ENCODE assay signal across 14 cellular contexts in genomic region chr2:177143444-177143843, GRCh38.
DNase-seq lines count a peak whose midpoint lies in the region; ATAC-seq, FAIRE-seq and TF ChIP-seq lines count a peak whose summit lies in the region.
"Had no signal": no experiment of that assay in that cellular context is flagged by ENCODE, and none has a peak within 500 bp of the region (broad histone marks: within the 10 kb centered on the region; RNA-seq: fewer than 3 reads in every experiment).

No MANE protein-coding gene starts in this region.

- H2AFZ ChIP-seq in keratinocyte (ENCODE audit: control insufficient read depth, low read length), result no peak overlapping the region

- no peak overlapping the region for H3K4me2 ChIP-seq in keratinocyte (ENCODE audit: control insufficient read depth, extremely low read depth, insufficient read depth, low read depth, low read length)

- H3K4me1 ChIP-seq in keratinocyte (ENCODE audit: control insufficient read depth, extremely low read depth, insufficient read depth, low read length), result peaks cover 7% of the 10 kb centered on the region
- H3K4me1 ChIP-seq: Caco-2 had no signal

- no peak overlapping the region for H3K27ac Mint-ChIP-seq in HFFc6
- H3K27ac Mint-ChIP-seq: activated naive CD4-positive, alpha-beta T cell treated with anti-CD3 and anti-CD28 coated beads, Interleukin-2, amount 50 U/mL, for 72 hours had no signal

- no peak overlapping the region for H3K27ac ChIP-seq in keratinocyte (ENCODE audit: control insufficient read depth, insufficient read depth, low read length)
- H3K27ac ChIP-seq: psoas muscle had no signal

- no peaks in the 10 kb centered on the region for H3K79me2 ChIP-seq in keratinocyte (ENCODE audit: control insufficient read depth, insufficient read depth, low read length)

- no peaks in the 10 kb centered on the region for H3K36me3 Mint-ChIP-seq in HFFc6 (ENCODE audit: low read depth)
- H3K36me3 Mint-ChIP-seq: activated naive CD4-positive, alpha-beta T cell treated with anti-CD3 and anti-CD28 coated beads, Interleukin-2, amount 50 U/mL, for 72 hours had no signal

- dilution Hi-C loops in keratinocyte (cut with MboI; ENCODE audit: extremely low pct_ligation_motif_present, low sequenced_read_pairs), result loop anchor here (25.0 kb wide), 1 partner anchor 306 kb away; no protein-coding TSS in a partner anchor

- peaks cover 16% of the 10 kb centered on the region for H3K4me1 Mint-ChIP-seq in HFFc6 (ENCODE audit: low read depth)

- no peak overlapping the region for H3K4me3 ChIP-seq in keratinocyte (ENCODE audit: control insufficient read depth in 2 of 3, extremely low read depth in 1 of 3, insufficient read depth in 2 of 3, low read depth in 1 of 3, low read length in 3 of 3)
- no peak overlapping the region for H3K4me3 ChIP-seq in H7 (ENCODE audit: insufficient read depth, low read depth, low read length)
- H3K4me3 ChIP-seq: psoas muscle had no signal

- H3K27me3 ChIP-seq in keratinocyte (ENCODE audit: control insufficient read depth, extremely low read depth, insufficient read depth, low read length) (peaks cover 12% of the 10 kb centered on the region), H7 (ENCODE audit: control insufficient read depth, insufficient read depth, low read length) (peaks cover 2% of the 10 kb centered on the region)

- 0 out of 2 replicates have a peak, but pooled peaks cover 1% of the 10 kb centered on the region for H3K27me3 Mint-ChIP-seq in HFFc6 (ENCODE audit: insufficient read depth)

- no peak for ATAC-seq in GM18858 (IDR thresholded peaks at IDR 0.05; ENCODE audit: unreplicated experiment)
- ATAC-seq: activated naive CD4-positive, alpha-beta T cell treated with anti-CD3 and anti-CD28 coated beads, Interleukin-2, amount 50 U/mL, for 72 hours had no signal

- H3K9me3 Mint-ChIP-seq in HFFc6, result no peaks in the 10 kb centered on the region
- H3K9me3 Mint-ChIP-seq: activated naive CD4-positive, alpha-beta T cell treated with anti-CD3 and anti-CD28 coated beads, Interleukin-2, amount 50 U/mL, for 72 hours had no signal

- H4K20me1 ChIP-seq in keratinocyte (ENCODE audit: control insufficient read depth, extremely low read depth, insufficient read depth, low read length), result no peaks in the 10 kb centered on the region

- no peak overlapping the region for H3K9ac ChIP-seq in keratinocyte (ENCODE audit: control insufficient read depth, extremely low read depth, insufficient read depth, low read length)

- peak; percentile 64 for FAIRE-seq in keratinocyte (lab: Jason Lieb, UNC)
- FAIRE-seq: GM19239 had no signal

- no peak overlapping the region for H3K4me3 Mint-ChIP-seq in HFFc6

- no peak for TF ChIP-seq CTCF in HFFc6 (IDR thresholded peaks at IDR 0.05)
- TF ChIP-seq CTCF in keratinocyte (optimal IDR thresholded peaks at IDR 0.05 in 1 of 3, IDR thresholded peaks at IDR 0.05 in 1 of 3, conservative IDR thresholded peaks at IDR 0.05 in 1 of 3; ENCODE audit: extremely low read depth in 1 of 3, insufficient read depth in 2 of 3, low read length in 3 of 3), result no peak

- DNase-seq in AG08396 (ENCODE audit: low spot score) (peak; percentile 39), HFFc6 (peak; percentile 75), astrocyte of the hippocampus (ENCODE audit: low read depth, low spot score) (peak; percentile 59), keratinocyte (ENCODE audit: low read depth, low spot score) (no peak), NCI-H187 (lab: John Stamatoyannopoulos, UW) (no peak), H7 (no peak)
- DNase-seq in stimulated activated CD4-positive, alpha-beta T cell treated with anti-CD3 and anti-CD28 coated beads, Interleukin-15, amount 100 ng/mL, for 24 hours, result no peak
- DNase-seq: activated CD4-positive, CD25-positive, alpha-beta regulatory T cell; NCI-H446 treated with DMSO at 0.1 percent for 48 hours; psoas muscle had no signal

- no peaks in the 10 kb centered on the region for H3K36me3 ChIP-seq in keratinocyte (ENCODE audit: control insufficient read depth in 2 of 2, extremely low read depth in 1 of 2, insufficient read depth in 2 of 2, low read length in 2 of 2)
- no peaks in the 10 kb centered on the region for H3K36me3 ChIP-seq in H7 (replicated peaks; ENCODE audit: control insufficient read depth, insufficient read depth, low read length)

- H3K9me3 ChIP-seq in keratinocyte (ENCODE audit: control insufficient read depth, low read depth, low read length), result no peaks in the 10 kb centered on the region
- H3K9me3 ChIP-seq: Caco-2, psoas muscle had no signal

- no peaks in the 10 kb centered on the region for H3K9me1 ChIP-seq in keratinocyte (ENCODE audit: control insufficient read depth, extremely low read depth, insufficient read depth, low read length)

Comparison
In these comparisons a context has a peak if more than half of its experiments do, and no peak if none do; other contexts are left out.
1. DNase-seq: peak in AG08396 (single experiment), HFFc6 (single experiment) and astrocyte of the hippocampus (single experiment); none in keratinocyte (single experiment), stimulated activated CD4-positive, alpha-beta T cell treated with anti-CD3 and anti-CD28 coated beads, Interleukin-15, amount 100 ng/mL, for 24 hours (single experiment), NCI-H187 (0 of 2) and H7 (single experiment).